Comparison of ENCODE assay signal across 11 cellular contexts in the genomic region with DNA sequence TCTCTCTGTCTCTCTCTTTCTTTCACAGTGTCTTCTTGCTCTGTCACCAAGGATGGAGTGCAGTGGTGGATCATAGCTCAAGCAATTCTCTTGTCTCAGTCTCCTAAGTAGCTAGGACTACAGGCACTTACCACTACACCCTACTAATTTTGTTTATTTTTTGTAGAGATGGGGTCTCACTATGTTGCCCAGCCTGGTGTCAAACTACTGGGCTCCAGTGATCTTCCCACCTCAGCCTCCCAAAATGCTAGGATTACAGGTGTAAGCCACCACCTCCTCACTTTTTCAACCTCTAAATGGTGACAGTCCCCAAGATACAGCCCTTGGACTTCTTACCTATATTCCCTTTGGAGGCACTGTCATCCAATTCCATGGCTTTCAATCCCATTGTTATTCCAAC.
"Had no signal": no experiment of that assay in that cellular context is flagged by ENCODE, and none has a peak within 500 bp of the region (broad histone marks: within the 10 kb centered on the region; RNA-seq: fewer than 3 reads in every experiment).

No MANE protein-coding gene starts in this region.

- H3K4me3 Mint-ChIP-seq: GM23338, H9, HFFc6 had no signal

- H3K27ac Mint-ChIP-seq: GM23338, HFFc6 had no signal

- FAIRE-seq: H1, H54 had no signal

- H3K9ac ChIP-seq: GM23248 had no signal

- H3K27ac ChIP-seq: GM23248 had no signal

- H3K9me3 Mint-ChIP-seq: GM23338, H9, HFFc6 had no signal

- H3K9me3 ChIP-seq: HAP-1 had no signal

- ATAC-seq: GM23338, HCT116 had no signal

- H3K36me3 ChIP-seq: HAP-1 had no signal

- H3K4me2 ChIP-seq: GM23338 had no signal

- H2AFZ ChIP-seq: GM23248, GM23338 had no signal

- H3K4me3 ChIP-seq: GM23248, GM23338, HAP-1 had no signal

- DNase-seq: GM23248, GOT3, H7, H9, HCEC 1CT, HFFc6 had no signal
